ENCODE assay signal across 8 cellular contexts in the genomic region with DNA sequence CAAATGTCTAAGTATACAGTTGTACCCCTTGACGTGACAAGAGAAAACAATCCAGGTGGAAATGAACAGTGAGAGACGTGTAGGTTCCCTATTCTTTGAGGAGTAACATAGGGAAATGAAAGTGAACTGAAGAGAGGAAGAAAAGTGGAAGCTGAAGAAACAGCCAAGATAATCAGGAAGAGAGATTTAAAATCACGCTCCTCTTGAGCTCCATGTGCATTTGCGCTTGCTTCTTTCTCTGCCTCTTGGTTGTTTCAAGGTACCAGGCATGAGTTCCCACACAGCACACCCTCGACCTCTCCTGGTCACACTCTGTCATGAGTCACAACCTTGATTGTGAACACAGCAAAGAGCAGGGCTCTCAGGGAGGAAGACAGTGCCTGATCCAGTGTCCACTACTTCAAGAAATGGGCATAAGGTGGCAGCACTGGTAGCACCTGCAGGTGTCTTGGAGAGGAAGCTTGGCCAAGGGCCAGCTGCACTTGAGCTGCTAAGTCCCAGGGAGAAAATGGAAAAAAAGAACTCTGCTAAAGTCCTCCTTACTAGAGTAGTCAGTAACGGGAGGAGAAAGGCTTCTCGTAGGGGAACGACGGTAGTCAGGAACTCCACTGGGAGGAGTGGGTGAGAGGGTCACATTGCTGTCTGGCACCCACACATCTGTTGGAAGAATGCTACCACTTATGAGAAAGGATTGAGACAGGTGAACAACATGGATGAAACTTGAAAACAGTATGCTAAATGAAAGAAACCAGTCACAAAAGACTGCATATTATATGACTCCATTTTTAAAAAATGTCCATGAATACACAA. TPM values are rescaled to one million over a fixed set of nuclear protein-coding genes. Genes with fewer than 3 reads are reported as not detected.
DNase-seq lines count a peak whose midpoint lies in the region; ATAC-seq, FAIRE-seq and TF ChIP-seq lines count a peak whose summit lies in the region.

No MANE protein-coding gene starts in this region.

- TF ChIP-seq EP300 in GM12878 (IDR thresholded peaks at IDR 0.05; ENCODE audit: borderline replicate concordance in 1 of 2, control insufficient read depth in 1 of 2, low read depth in 2 of 2, low read length in 2 of 2), result no peak

- peak; percentile 50 for ATAC-seq in HG02623 (IDR thresholded peaks at IDR 0.05; ENCODE audit: unreplicated experiment)
- ATAC-seq in GM12878, result peak; percentile 99

- no peaks in the 10 kb centered on the region for H4K20me1 ChIP-seq in GM12878 (ENCODE audit: control insufficient read depth, insufficient read depth)

- WGBS in GM12878 (ENCODE audit: insufficient coverage, insufficient replicate concordance, low lambda C conversion rate, missing lambda C conversion rate), result under 1% methylated on average over 9 of the region's 9 CpGs

- H3K27ac ChIP-seq in GM12878 (ENCODE audit: control insufficient read depth, insufficient read depth), result peak overlapping the region; percentile 11; the same call in 1 of the 2 replicates
- peak overlapping the region; percentile 15 for H3K27ac ChIP-seq in skeletal muscle tissue (ENCODE audit: low read depth, low read length)

- intact Hi-C loops in GM12878 (cut with micrococcal nuclease; ENCODE audit: unreplicated experiment), result loop anchor here (1.0 to 2.0 kb wide), 3 partner anchors 15 to 112 kb away; no protein-coding TSS in a partner anchor

- TF ChIP-seq POLR2A in GM12878 (IDR thresholded peaks at IDR 0.05; ENCODE audit: low read depth, low read length), result no peak

- H3K27me3 ChIP-seq in GM12878 (replicated peaks in 1 of 2; ENCODE audit: control insufficient read depth in 2 of 2, insufficient read depth in 2 of 2, low read length in 1 of 2), result no peaks in the 10 kb centered on the region
- no peaks in the 10 kb centered on the region for H3K27me3 ChIP-seq in skeletal muscle tissue (ENCODE audit: control insufficient read depth in 3 of 3, insufficient read depth in 3 of 3, low read length in 3 of 3)

- H3K4me1 ChIP-seq in GM12878 (ENCODE audit: control insufficient read depth, insufficient read depth, low read length) (peaks cover 10% of the 10 kb centered on the region), skeletal muscle tissue (ENCODE audit: control insufficient read depth in 3 of 3, insufficient read depth in 3 of 3, low read length in 3 of 3) (peaks cover 4 to 12% (median 8%) of the 10 kb centered on the region in 3 donors)

- peak overlapping the region; percentile 73 for H3K4me2 ChIP-seq in GM12878 (ENCODE audit: control insufficient read depth, insufficient read depth)

- H3K9me3 ChIP-seq in GM12878 (replicated peaks; ENCODE audit: control insufficient read depth, insufficient read depth, low read length) (no peaks in the 10 kb centered on the region), skeletal muscle tissue (ENCODE audit: control insufficient read depth in 3 of 3, low read length in 3 of 3) (no peaks in the 10 kb centered on the region)

- no peaks in the 10 kb centered on the region for H3K9me3 Mint-ChIP-seq in T-helper 2 cell treated with Interferon-gamma antibody and Interleukin-4, amounts not matched to agents 5 μg/mL and 100 μg/mL, for 36 hours

- peaks cover 18% of the 10 kb centered on the region for H3K4me1 Mint-ChIP-seq in T-helper 2 cell treated with Interferon-gamma antibody and Interleukin-4, amounts not matched to agents 5 μg/mL and 100 μg/mL, for 36 hours (ENCODE audit: low read depth)

- CTCF ChIA-PET in GM12878 (lab: Yijun Ruan, JAX), result interaction anchor here (0.6 to 2.6 kb wide), 61 partner anchors 9 to 225 kb away, joined by 3 to 96 read pairs (median 5); partner anchors contain the start of gene PIGV

- in situ Hi-C loops in GM12878 (cut with MboI), result no loop called here

- H3K79me2 ChIP-seq in GM12878 (ENCODE audit: control insufficient read depth, insufficient read depth, low read length), result no peaks in the 10 kb centered on the region

- peak overlapping the region; percentile 90 for H2AFZ ChIP-seq in GM12878 (ENCODE audit: control insufficient read depth, low read depth, low read length)

- no peaks in the 10 kb centered on the region for H3K36me3 Mint-ChIP-seq in T-helper 2 cell treated with Interferon-gamma antibody and Interleukin-4, amounts not matched to agents 5 μg/mL and 100 μg/mL, for 36 hours (ENCODE audit: low read depth)

- SMC1A ChIA-PET in GM12878 (lab: Charles Lee; ENCODE audit: uncharacterized antibody, unreplicated experiment), result interaction anchor here (0.6 to 10.5 kb wide), 33 partner anchors 11 to 1091 kb away, joined by 3 to 146 read pairs (median 5); partner anchors contain the start of gene PIGV

- H3K27me3 Mint-ChIP-seq in T-helper 2 cell treated with Interferon-gamma antibody and Interleukin-4, amounts not matched to agents 5 μg/mL and 100 μg/mL, for 36 hours (ENCODE audit: low read depth), result no peaks in the 10 kb centered on the region

- H3K36me3 ChIP-seq in GM12878 (ENCODE audit: control insufficient read depth in 2 of 2, insufficient read depth in 2 of 2, low read length in 1 of 2) (no peaks in the 10 kb centered on the region), skeletal muscle tissue (ENCODE audit: control insufficient read depth in 3 of 3, insufficient read depth in 3 of 3, low read length in 3 of 3) (no peaks in the 10 kb centered on the region)

- H3K9ac ChIP-seq in GM12878 (ENCODE audit: control insufficient read depth, insufficient read depth, low read length) (peak overlapping the region; percentile 25), skeletal muscle tissue (ENCODE audit: low read depth in 1 of 3, low read length in 3 of 3) (peak overlapping the region in 2 of 3 donors; percentile 25 to 39)

- FAIRE-seq in G401.6 (lab: Jason Lieb, UNC) (peak; percentile 96), GM12878 (lab: Jason Lieb, UNC) (peak; percentile 94)

- DNase-seq in NCI-H2029 treated with DMSO at 0.1 percent for 48 hours (lab: John Stamatoyannopoulos, UW) (peak; percentile 77), GM12878 (ENCODE audit: low read depth, low spot score) (peak; percentile 87), iPS-NIHi11 (ENCODE audit: low spot score) (peak; percentile 76), T1000 (lab: John Stamatoyannopoulos, UW) (no peak)
- DNase-seq in T-helper 2 cell treated with Interferon-gamma antibody and Interleukin-4, amounts not matched to agents 5 μg/mL and 100 μg/mL, for 36 hours (ENCODE audit: low spot score), result peak; percentile 50

- peak; percentile 71 to 84 (median 73) for TF ChIP-seq CTCF in GM12878 (IDR thresholded peaks at IDR 0.05 in 2 of 3, conservative IDR thresholded peaks at IDR 0.05 in 1 of 3; ENCODE audit: control insufficient read depth in 2 of 3, extremely low read depth in 1 of 3, insufficient read depth in 1 of 3, low read depth in 3 of 3, low read length in 3 of 3)

- peak overlapping the region; percentile 52 for H3K4me3 Mint-ChIP-seq in T-helper 2 cell treated with Interferon-gamma antibody and Interleukin-4, amounts not matched to agents 5 μg/mL and 100 μg/mL, for 36 hours

- H3K4me3 ChIP-seq in GM12878 (no peak overlapping the region), skeletal muscle tissue (ENCODE audit: low read length in 3 of 3) (peak overlapping the region; percentile 1 to 23 (median 11))

- RAD21 ChIA-PET in GM12878 (lab: Charles Lee; ENCODE audit: unreplicated experiment), result interaction anchor here (0.6 to 2.8 kb wide), 42 partner anchors 9 to 177 kb away, joined by 3 to 65 read pairs (median 4); partner anchors contain the start of gene PIGV

- no TSS peak for BruUV-seq in GM12878 (replicated peaks; lab: Mats Ljungman, UMichigan)

- peak overlapping the region; percentile 56 for H3K27ac Mint-ChIP-seq in T-helper 2 cell treated with Interferon-gamma antibody and Interleukin-4, amounts not matched to agents 5 μg/mL and 100 μg/mL, for 36 hours

- TF ChIP-seq RAD21 in GM12878 (IDR thresholded peaks at IDR 0.05; ENCODE audit: insufficient read depth, low read depth, low read length), result peak; percentile 84

- POLR2A ChIA-PET in GM12878 (lab: Charles Lee), result interaction anchor here (0.6 to 2.0 kb wide), 12 partner anchors 15 to 187 kb away, joined by 3 to 24 read pairs (median 4); partner anchors contain the start of gene PIGV

TF ChIP-seq in GM12878, 131 proteins besides CTCF, POLR2A, EP300 and RAD21 (continues in another document):
- TF ChIP-seq GATAD2B (conservative IDR thresholded peaks at IDR 0.05; ENCODE audit: low read depth) (0 out of 2 replicates have a peak, but pooled peaks have one; percentile 44), PAX8 (IDR thresholded peaks at IDR 0.05) (no peak), RB1 (IDR thresholded peaks at IDR 0.05; ENCODE audit: borderline replicate concordance) (no peak; the same call in 1 of the 2 replicates), POLR2AphosphoS2 (IDR thresholded peaks at IDR 0.05; ENCODE audit: low read depth, low read length) (no peak), SMC3 (IDR thresholded peaks at IDR 0.05; ENCODE audit: borderline replicate concordance, low read length) (peak; percentile 69; the same call in 1 of the 2 replicates), RELA (IDR thresholded peaks at IDR 0.05; ENCODE audit: borderline replicate concordance, partially characterized antibody) (no peak), IKZF1 (conservative IDR thresholded peaks at IDR 0.05) (peak; percentile 62), MEF2B (IDR thresholded peaks at IDR 0.05; ENCODE audit: partially characterized antibody, poor library complexity, severe bottlenecking) (peak; percentile 19)

RNA-seq across cellular contexts. Expression of gene ARID1A, which starts 18.3 kb away (rescaled TPM):
- total RNA-seq in GM12878 (2013; cell fraction: nucleolus; rRNA removed), result 132 and 155 TPM in 2 replicates
- total RNA-seq in GM12878 (2014; rRNA removed), result 20.5 and 24.3 TPM in 2 replicates
- total RNA-seq in GM12878 (2014; rRNA removed; fragmentation: Illumina TruSeq; extraction: Trizol), result 22.7 and 23.6 TPM in 2 replicates
- 93.4 and 98.0 TPM in 2 replicates for total RNA-seq in GM12878 (2021)
- polyA plus RNA-seq in GM12878 (2011; ENCODE audit: low read depth), result 28.6 TPM
- polyA plus RNA-seq in GM12878 (2011; rRNA removed), result 9.4 and 13.1 TPM in 2 replicates
- 18.8 and 23.5 TPM in 2 replicates for polyA plus RNA-seq in GM12878 (2011; cell fraction: cytosol; rRNA removed)
- 49.4 and 77.8 TPM in 2 replicates for polyA plus RNA-seq in GM12878 (2011; cell fraction: nucleus; rRNA removed)
- polyA plus RNA-seq in GM12878 (2012), result 44.5 and 51.6 TPM in 2 replicates
- 59.0 and 75.1 TPM in 2 replicates for polyA plus RNA-seq in GM12878 (2014; fragmentation: Illumina TruSeq; extraction: Trizol)
- 10 to 100 TPM in 1 of 2 experiments, 1 to 10 TPM in 1; 10.0 to 24.5 TPM for polyA plus RNA-seq in GM12878 (2014; fragmentation: Nextera tagmentation; extraction: Ambion mirVana)
- polyA plus RNA-seq in GM12878 (2014; rRNA removed), result 41.6 and 57.8 TPM in 2 replicates
- 10 to 100 TPM; 22.2 to 22.8 TPM for polyA plus RNA-seq in GM12878 (2016; fragmentation: Nextera tagmentation; extraction: Ambion mirVana)
- polyA minus RNA-seq in GM12878 (2011; rRNA and poly(A)+ RNA removed), result 31.7 and 33.9 TPM in 2 replicates
- polyA minus RNA-seq in GM12878 (2011; cell fraction: cytosol; rRNA and poly(A)+ RNA removed), result 29.7 and 37.3 TPM in 2 replicates
- 18.1 and 41.5 TPM in 2 replicates for polyA minus RNA-seq in GM12878 (2011; cell fraction: nucleus; rRNA and poly(A)+ RNA removed)
- total RNA-seq in skeletal muscle tissue, result 18.8 TPM
